13 cellular contexts compared by ENCODE assay signal in genomic region chr9:126439402-126439765, GRCh38.
DNase-seq lines count a peak whose midpoint lies in the region; ATAC-seq, FAIRE-seq and TF ChIP-seq lines count a peak whose summit lies in the region.
"Had no signal": no experiment of that assay in that cellular context is flagged by ENCODE, and none has a peak within 500 bp of the region (broad histone marks: within the 10 kb centered on the region; RNA-seq: fewer than 3 reads in every experiment).

No MANE protein-coding gene starts in this region.

- intact Hi-C loops in cardiac septum (cut with DNase I), result no loop called here

- WGBS in A549 (ENCODE audit: missing lambda C conversion rate), result 49% methylated on average over 5 of the region's 5 CpGs

- no peaks in the 10 kb centered on the region for H3K9me3 ChIP-seq in A549
- H3K9me3 ChIP-seq: sigmoid colon had no signal

- peaks cover 24% of the 10 kb centered on the region for H3K4me1 Mint-ChIP-seq in GM23338
- H3K4me1 Mint-ChIP-seq in stimulated activated memory B cell treated with anti-CD40 and anti-IgM and Interleukin-4, amounts not matched to agents 10 μg/mL and 1 μg/mL and 100 μg/mL, for 72 hours, result no peaks in the 10 kb centered on the region

- H3F3A ChIP-seq in GM23338 (replicated peaks; ENCODE audit: low read depth), result no peaks in the 10 kb centered on the region

- TF ChIP-seq POLR2A in A549 (IDR thresholded peaks at IDR 0.05; ENCODE audit: low read length), result no peak

- H3K36me3 ChIP-seq in GM23338 (ENCODE audit: insufficient read depth), result no peaks in the 10 kb centered on the region
- H3K36me3 ChIP-seq: sigmoid colon had no signal

- CTCF ChIA-PET in A549 (lab: Yijun Ruan, JAX), result interaction anchor here (1.4 to 2.4 kb wide), 3 partner anchors 12 to 251 kb away, joined by 3 to 9 read pairs (median 4); no protein-coding TSS in a partner anchor

- POLR2A ChIA-PET in A549 (lab: Yijun Ruan, JAX), result no interaction called here

- H3K27me3 Mint-ChIP-seq in GM23338 (ENCODE audit: insufficient read depth, low read depth, poor library complexity), result peaks cover 6% of the 10 kb centered on the region
- no peaks in the 10 kb centered on the region for H3K27me3 Mint-ChIP-seq in stimulated activated memory B cell treated with anti-CD40 and anti-IgM and Interleukin-4, amounts not matched to agents 10 μg/mL and 1 μg/mL and 100 μg/mL, for 72 hours
- H3K27me3 Mint-ChIP-seq: CD4-positive, alpha-beta memory T cell had no signal

- no peaks in the 10 kb centered on the region for H3K79me2 ChIP-seq in GM23338 (replicated peaks; ENCODE audit: insufficient read depth)

- H2AFZ ChIP-seq in GM23338, result no peak overlapping the region

- no peak for TF ChIP-seq CTCF in A549 (IDR thresholded peaks at IDR 0.05)
- no peak for TF ChIP-seq CTCF in GM23338 (conservative IDR thresholded peaks at IDR 0.05; ENCODE audit: low read depth in 2 of 2)

- no peak for TF ChIP-seq RAD21 in A549 (conservative IDR thresholded peaks at IDR 0.05 in 1 of 2, IDR thresholded peaks at IDR 0.05 in 1 of 2)

- no peaks in the 10 kb centered on the region for H3K27me3 ChIP-seq in GM23338 (ENCODE audit: insufficient read depth)
- H3K27me3 ChIP-seq: sigmoid colon had no signal

- H3K27ac ChIP-seq in A549 (no peak overlapping the region), GM23338 (ENCODE audit: low read depth) (no peak overlapping the region)
- H3K27ac ChIP-seq: sigmoid colon had no signal

- no peak; a peak in 1 of 6 replicates for ATAC-seq in A549
- ATAC-seq in GM23338, result no peak
- ATAC-seq in stimulated activated memory B cell treated with anti-CD40 and anti-IgM and Interleukin-4, amounts not matched to agents 10 μg/mL and 1 μg/mL and 100 μg/mL, for 72 hours, result no peak

- H3K4me3 Mint-ChIP-seq in GM23338, result no peak overlapping the region
- no peak overlapping the region for H3K4me3 Mint-ChIP-seq in stimulated activated memory B cell treated with anti-CD40 and anti-IgM and Interleukin-4, amounts not matched to agents 10 μg/mL and 1 μg/mL and 100 μg/mL, for 72 hours
- H3K4me3 Mint-ChIP-seq: CD4-positive, alpha-beta memory T cell; mesothelial cell of epicardium had no signal

- no peaks in the 10 kb centered on the region for H3K9me2 ChIP-seq in GM23338 (ENCODE audit: insufficient read depth)

- no peaks in the 10 kb centered on the region for H3K9me3 Mint-ChIP-seq in GM23338
- H3K9me3 Mint-ChIP-seq in stimulated activated memory B cell treated with anti-CD40 and anti-IgM and Interleukin-4, amounts not matched to agents 10 μg/mL and 1 μg/mL and 100 μg/mL, for 72 hours, result no peaks in the 10 kb centered on the region
- H3K9me3 Mint-ChIP-seq: CD4-positive, alpha-beta memory T cell; mesothelial cell of epicardium had no signal

- H3K4me2 ChIP-seq in A549, result no peak overlapping the region
- H3K4me2 ChIP-seq in GM23338, result no peak overlapping the region

- DNase-seq in A549 (ENCODE audit: low read depth in 1 of 2, low spot score in 1 of 2) (no peak), GM23338 (ENCODE audit: low spot score) (no peak), amniotic epithelial cell (ENCODE audit: low read depth) (peak; percentile 77), hepatic stellate cell (ENCODE audit: low spot score) (peak; percentile 52), OCI-M2 (lab: John Stamatoyannopoulos, UW; ENCODE audit: unreplicated experiment) (no peak), cardiac septum (ENCODE audit: low spot score) (no peak), frontal cortex (ENCODE audit: low spot score in 2 of 2) (no peak)
- DNase-seq: CD4-positive, alpha-beta memory T cell; NCI-H748 treated with DMSO at 0.1 percent for 48 hours had no signal

- TF ChIP-seq EP300 in A549 (IDR thresholded peaks at IDR 0.05), result no peak

- no peaks in the 10 kb centered on the region for H3K36me3 Mint-ChIP-seq in GM23338 (ENCODE audit: low read depth)
- no peaks in the 10 kb centered on the region for H3K36me3 Mint-ChIP-seq in stimulated activated memory B cell treated with anti-CD40 and anti-IgM and Interleukin-4, amounts not matched to agents 10 μg/mL and 1 μg/mL and 100 μg/mL, for 72 hours
- H3K36me3 Mint-ChIP-seq: CD4-positive, alpha-beta memory T cell had no signal

- H3K4me3 ChIP-seq in A549 (no peak overlapping the region), GM23338 (no peak overlapping the region)
- H3K4me3 ChIP-seq: sigmoid colon had no signal

- H3K4me1 ChIP-seq in A549 (no peaks in the 10 kb centered on the region), GM23338 (ENCODE audit: insufficient read depth) (peaks cover 9% of the 10 kb centered on the region; the same call in 1 of the 2 replicates)
- H3K4me1 ChIP-seq: sigmoid colon had no signal

- FAIRE-seq in A549 (lab: Jason Lieb, UNC) (peak; percentile 54), frontal cortex (lab: Jason Lieb, UNC) (no peak)
- FAIRE-seq: colon had no signal

- no peaks in the 10 kb centered on the region for H4K20me1 ChIP-seq in GM23338 (replicated peaks; ENCODE audit: insufficient read depth)

- H3K27ac Mint-ChIP-seq in GM23338, result peak overlapping the region; percentile 81; the same call in 1 of the 2 replicates
- H3K27ac Mint-ChIP-seq in stimulated activated memory B cell treated with anti-CD40 and anti-IgM and Interleukin-4, amounts not matched to agents 10 μg/mL and 1 μg/mL and 100 μg/mL, for 72 hours, result no peak overlapping the region

TF ChIP-seq in A549, 52 proteins besides CTCF, POLR2A, EP300 and RAD21 (continues in another document):
- TF ChIP-seq E2F6 (IDR thresholded peaks at IDR 0.05; ENCODE audit: borderline replicate concordance, low read depth) (no peak), MAFK (IDR thresholded peaks at IDR 0.05; ENCODE audit: partially characterized antibody) (no peak), ATOH8 (CRISPR knock-in tag; IDR thresholded peaks at IDR 0.05; ENCODE audit: low read depth) (no peak), HOXA7 (CRISPR knock-in tag; IDR thresholded peaks at IDR 0.05) (no peak), HMGXB4 (CRISPR knock-in tag; IDR thresholded peaks at IDR 0.05; ENCODE audit: borderline replicate concordance) (no peak), NPAS2 (CRISPR knock-in tag; IDR thresholded peaks at IDR 0.05; ENCODE audit: borderline replicate concordance) (no peak)

TF ChIP-seq in GM23338, 12 proteins besides CTCF, POLR2A, EP300 and RAD21 (continues in another document):
- TF ChIP-seq JUNB (IDR thresholded peaks at IDR 0.05; ENCODE audit: unreplicated experiment) (no peak), CREB1 (CRISPR knock-in tag; IDR thresholded peaks at IDR 0.05; ENCODE audit: low read depth) (no peak), EZH2phosphoT487 (IDR thresholded peaks at IDR 0.05; ENCODE audit: unreplicated experiment) (no peak), REST (IDR thresholded peaks at IDR 0.05; ENCODE audit: unreplicated experiment) (no peak), ETS1 (IDR thresholded peaks at IDR 0.05) (no peak), POLR2AphosphoS5 (IDR thresholded peaks at IDR 0.05; ENCODE audit: low read depth) (no peak), EZH2 (IDR thresholded peaks at IDR 0.05; ENCODE audit: low read depth, unreplicated experiment) (no peak)

Comparison
In these comparisons a context has a peak if more than half of its experiments do, and no peak if none do; other contexts are left out.
1. DNase-seq: peak in amniotic epithelial cell (single experiment) and hepatic stellate cell (single experiment); none in A549 (0 of 2), GM23338 (single experiment), OCI-M2 (single experiment), cardiac septum (single experiment) and frontal cortex (0 of 2).